In genomic region chr15:97483232-97483631, GRCh38 we compare ENCODE assay signal across 23 cellular contexts.
DNase-seq lines count a peak whose midpoint lies in the region; ATAC-seq, FAIRE-seq and TF ChIP-seq lines count a peak whose summit lies in the region.
"Had no signal": no experiment of that assay in that cellular context is flagged by ENCODE, and none has a peak within 500 bp of the region (broad histone marks: within the 10 kb centered on the region; RNA-seq: fewer than 3 reads in every experiment).

No MANE protein-coding gene starts in this region.

- H3K27ac Mint-ChIP-seq in WTC11 (no peak overlapping the region), Caco-2 (ENCODE audit: unreplicated experiment) (no peak overlapping the region), osteocyte (ENCODE audit: unreplicated experiment) (no peak overlapping the region)
- H3K27ac Mint-ChIP-seq: CD14-positive monocyte; CD4-positive, alpha-beta memory T cell; CD4-positive, CD25-positive, alpha-beta regulatory T cell; CD8-positive, alpha-beta memory T cell had no signal

- no TSS peak for BruUV-seq in Caco-2 (replicated peaks; lab: Mats Ljungman, UMichigan)

- H3K4me1 Mint-ChIP-seq in WTC11 (no peaks in the 10 kb centered on the region), Caco-2 (ENCODE audit: low read depth, unreplicated experiment) (no peaks in the 10 kb centered on the region), osteocyte (ENCODE audit: unreplicated experiment) (no peaks in the 10 kb centered on the region)
- H3K4me1 Mint-ChIP-seq: CD4-positive, alpha-beta memory T cell; CD4-positive, CD25-positive, alpha-beta regulatory T cell; CD8-positive, alpha-beta memory T cell had no signal

- CTCF ChIA-PET in WTC11 (lab: Charles Lee) (interaction anchor here (0.7 to 1.5 kb wide), 3 partner anchors 9 to 238 kb away, joined by 3 to 18 read pairs (median 6); no protein-coding TSS in a partner anchor), Caco-2 (lab: Charles Lee) (no interaction called here)

- H3K4me3 Mint-ChIP-seq in WTC11, result no peak overlapping the region
- no peak overlapping the region for H3K4me3 Mint-ChIP-seq in Caco-2 (ENCODE audit: unreplicated experiment)
- H3K4me3 Mint-ChIP-seq in osteocyte (ENCODE audit: unreplicated experiment), result no peak overlapping the region
- H3K4me3 Mint-ChIP-seq: CD14-positive monocyte; CD4-positive, alpha-beta memory T cell; CD4-positive, CD25-positive, alpha-beta regulatory T cell; CD8-positive, alpha-beta memory T cell had no signal

- H3K27me3 Mint-ChIP-seq in WTC11 (ENCODE audit: low read depth) (no peaks in the 10 kb centered on the region; the same call in 1 of the 2 replicates), Caco-2 (ENCODE audit: insufficient read depth, unreplicated experiment) (no peaks in the 10 kb centered on the region), osteocyte (ENCODE audit: unreplicated experiment) (peaks cover 3% of the 10 kb centered on the region)
- H3K27me3 Mint-ChIP-seq: CD4-positive, alpha-beta memory T cell; CD4-positive, CD25-positive, alpha-beta regulatory T cell; CD8-positive, alpha-beta memory T cell had no signal

- H3K9me3 ChIP-seq in Caco-2, result no peaks in the 10 kb centered on the region
- H3K9me3 ChIP-seq: BE2C had no signal

- no peaks in the 10 kb centered on the region for H3K36me3 Mint-ChIP-seq in WTC11
- no peaks in the 10 kb centered on the region for H3K36me3 Mint-ChIP-seq in Caco-2 (ENCODE audit: insufficient read depth, unreplicated experiment)
- no peaks in the 10 kb centered on the region for H3K36me3 Mint-ChIP-seq in osteocyte (ENCODE audit: unreplicated experiment)
- H3K36me3 Mint-ChIP-seq: CD14-positive monocyte; CD4-positive, alpha-beta memory T cell; CD4-positive, CD25-positive, alpha-beta regulatory T cell; CD8-positive, alpha-beta memory T cell had no signal

- no peak for ATAC-seq in WTC11
- ATAC-seq: GM12878 had no signal

- H3K27me3 ChIP-seq in Caco-2 (replicated peaks; ENCODE audit: control insufficient read depth, insufficient read depth, low read length), result no peaks in the 10 kb centered on the region
- H3K27me3 ChIP-seq: BE2C, BLaER1 had no signal

- TF ChIP-seq CTCF in WTC11 (IDR thresholded peaks at IDR 0.05) (no peak), Caco-2 (IDR thresholded peaks at IDR 0.05; ENCODE audit: insufficient read depth in 1 of 2, low read depth in 1 of 2, low read length in 1 of 2, severe bottlenecking in 1 of 2, unreplicated experiment in 1 of 2) (no peak), osteocyte (IDR thresholded peaks at IDR 0.05) (no peak)

- DNase-seq in DMS53 (lab: John Stamatoyannopoulos, UW) (peak; percentile 7), DMS53 treated with DMSO at 0.1 percent for 48 hours (lab: John Stamatoyannopoulos, UW; ENCODE audit: unreplicated experiment) (no peak), WTC11 (ENCODE audit: low spot score) (no peak), urothelium cell line (ENCODE audit: low spot score) (no peak), Caco-2 (no peak), GM19239 (ENCODE audit: insufficient read length, low spot score) (no peak), osteocyte (ENCODE audit: extremely low spot score, unreplicated experiment) (no peak)
- DNase-seq: ACHN; BE2C; C1 segment of cervical spinal cord; CD4-positive, alpha-beta memory T cell; CD4-positive, CD25-positive, alpha-beta regulatory T cell; CD8-positive, alpha-beta memory T cell; COR-L47; DMS79 treated with DMSO at 0.1 percent for 48 hours; GDM1 had no signal

- H3K9me3 Mint-ChIP-seq in WTC11, result peaks cover 20% of the 10 kb centered on the region
- H3K9me3 Mint-ChIP-seq in Caco-2 (ENCODE audit: unreplicated experiment), result no peaks in the 10 kb centered on the region
- peaks cover 3% of the 10 kb centered on the region for H3K9me3 Mint-ChIP-seq in osteocyte (ENCODE audit: unreplicated experiment)

- no peak overlapping the region for H3K4me3 ChIP-seq in Caco-2 (ENCODE audit: low read depth, low read length)
- H3K4me3 ChIP-seq: BLaER1, GM12878 had no signal

- H3K36me3 ChIP-seq in Caco-2 (ENCODE audit: control insufficient read depth, insufficient read depth, low read length), result no peaks in the 10 kb centered on the region
- H3K36me3 ChIP-seq: BE2C, BLaER1 had no signal

- FAIRE-seq in endometrium (lab: Jason Lieb, UNC) (peak; percentile 31), urothelium cell line (lab: Jason Lieb, UNC) (peak; percentile 20), GM19239 (lab: Jason Lieb, UNC) (no peak)
- FAIRE-seq: D721Med, GM12878, GM12892, GM18507 had no signal

- no peaks in the 10 kb centered on the region for H3K4me1 ChIP-seq in Caco-2
- H3K4me1 ChIP-seq: BE2C, BLaER1 had no signal

- intact Hi-C loops in Caco-2 (cut with micrococcal nuclease; ENCODE audit: unreplicated experiment), result no loop called here

- POLR2A ChIA-PET in WTC11 (lab: Charles Lee), result no interaction called here
- POLR2A ChIA-PET in Caco-2 (lab: Charles Lee), result no interaction called here

TF ChIP-seq in WTC11, 78 proteins besides CTCF, POLR2A, EP300 and RAD21:
- TF ChIP-seq HMGA2 (CRISPR knock-in tag; IDR thresholded peaks at IDR 0.05) (0 out of 2 replicates have a peak, but pooled peaks have one; percentile 26), MYBL2 (CRISPR knock-in tag; IDR thresholded peaks at IDR 0.05) (no peak)
TF ChIP-seq in WTC11: peak in this region for 1.
